8 cellular contexts compared by ENCODE assay signal in the genomic region with DNA sequence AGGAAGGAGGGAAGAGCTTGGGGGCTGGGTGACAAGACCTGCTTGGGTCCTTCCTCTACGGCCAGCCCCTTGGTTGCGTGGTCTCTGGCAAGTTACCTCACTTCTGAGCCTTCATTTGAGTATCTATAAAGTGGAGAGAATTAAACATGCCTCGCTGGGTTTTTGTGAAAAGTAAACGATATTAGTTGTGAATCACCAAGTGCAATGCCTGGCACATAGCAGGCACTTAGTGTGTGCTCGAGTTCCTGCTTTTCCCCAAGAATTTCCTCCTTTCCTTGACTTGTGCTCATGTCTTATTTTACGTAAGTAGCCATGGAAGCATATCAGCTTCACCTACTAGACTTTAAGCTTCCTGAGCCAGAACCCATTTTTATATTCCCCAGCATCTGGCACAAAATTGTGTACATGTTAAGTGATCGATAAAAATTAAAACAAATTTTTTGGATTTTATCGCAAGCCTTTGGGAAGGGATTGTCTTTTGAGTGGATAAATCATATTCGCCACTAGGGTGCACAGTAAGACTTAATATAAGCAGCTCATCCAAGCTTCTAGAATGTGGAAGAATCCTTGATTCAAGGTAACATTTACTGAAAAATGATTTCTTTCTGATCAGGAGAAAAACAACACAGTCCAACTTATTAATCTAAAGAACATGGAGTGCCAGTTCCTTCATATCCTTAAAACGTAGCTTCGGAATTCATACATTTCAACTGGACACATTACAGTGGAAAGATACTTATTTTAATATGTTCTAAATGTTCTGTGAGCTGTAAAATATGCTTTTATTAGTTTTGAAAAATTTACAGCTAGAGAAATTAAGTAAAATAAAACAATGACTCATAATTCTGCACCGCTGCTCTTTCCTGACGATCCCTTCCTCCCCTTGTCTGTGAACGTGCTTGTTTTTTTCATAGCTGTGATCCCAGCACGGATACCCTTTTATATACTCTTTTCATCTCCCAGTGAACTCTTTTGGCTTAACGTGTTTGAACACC. TPM values are rescaled to one million over a fixed set of nuclear protein-coding genes. Genes with fewer than 3 reads are reported as not detected.
DNase-seq lines count a peak whose midpoint lies in the region; ATAC-seq, FAIRE-seq and TF ChIP-seq lines count a peak whose summit lies in the region.

No MANE protein-coding gene starts in this region.

- DNase-seq in A172 (ENCODE audit: low spot score): peak; percentile 54
- DNase-seq in H54 (ENCODE audit: insufficient read length, low spot score): no peak
- peak in 1 of 2 experiments; percentile 70 for DNase-seq in SJCRH30
- peak; percentile 80 for DNase-seq in fibroblast of villous mesenchyme (ENCODE audit: low read depth)
- peak; percentile 84 for DNase-seq in superior temporal gyrus (ENCODE audit: extremely low spot score)
- DNase-seq in stimulated activated CD4-positive, alpha-beta T cell treated with anti-CD3 and anti-CD28 coated beads, Interleukin-1b, Interleukin-23, amount 100 ng/mL, for 48 hours: no peak
- DNase-seq in activated T-cell treated with anti-CD3 and anti-CD28 coated beads, Interleukin-2, amount 50 U/mL, for 1 hour: no peak

- TF ChIP-seq POLR2A in H54 (IDR thresholded peaks at IDR 0.05; ENCODE audit: low read depth, low read length): no peak

- no peaks in the 10 kb centered on the region for H3K27me3 ChIP-seq in SJCRH30

- H3K9me3 ChIP-seq in SJCRH30 (replicated peaks): no peaks in the 10 kb centered on the region

- FAIRE-seq in H54 (lab: Jason Lieb, UNC): peak; percentile 23

- peak overlapping the region; percentile 85 for H3K27ac ChIP-seq in SJCRH30

- H3K36me3 ChIP-seq in SJCRH30: no peaks in the 10 kb centered on the region

- TF ChIP-seq CTCF in fibroblast of villous mesenchyme (IDR thresholded peaks at IDR 0.05; ENCODE audit: insufficient read depth, low read depth, low read length): peak; percentile 66

- no peak for ATAC-seq in GM21723 (IDR thresholded peaks at IDR 0.05; ENCODE audit: unreplicated experiment)

- H3K4me1 ChIP-seq in SJCRH30: peaks cover 33% of the 10 kb centered on the region

- H3K4me3 ChIP-seq in SJCRH30: no peak overlapping the region
- no peak overlapping the region for H3K4me3 ChIP-seq in fibroblast of villous mesenchyme (ENCODE audit: low read depth, low read length)

RNA-seq across cellular contexts. Expression of a gene that starts 8.8 kb away (rescaled TPM):
- 11.2 and 12.9 TPM in 2 replicates for total RNA-seq in A172 (2014; rRNA removed; shearing (Covaris generic))
- total RNA-seq in SJCRH30 (2014; rRNA removed; shearing (Covaris generic)): 7.4 and 8.7 TPM in 2 replicates
- 15.1 and 17.7 TPM in 2 replicates for total RNA-seq in fibroblast of villous mesenchyme

Comparison
In these comparisons a context has a peak if more than half of its experiments do, and no peak if none do; other contexts are left out.
1. DNase-seq: peak in A172 (single experiment), fibroblast of villous mesenchyme (single experiment) and superior temporal gyrus (single experiment); none in H54 (single experiment), stimulated activated CD4-positive, alpha-beta T cell treated with anti-CD3 and anti-CD28 coated beads, Interleukin-1b, Interleukin-23, amount 100 ng/mL, for 48 hours (single experiment) and activated T-cell treated with anti-CD3 and anti-CD28 coated beads, Interleukin-2, amount 50 U/mL, for 1 hour (single experiment).